10 cellular contexts compared by ENCODE assay signal in genomic region chr5:14706615-14707021, GRCh38. TPM values are rescaled to one million over a fixed set of nuclear protein-coding genes. Genes with fewer than 3 reads are reported as not detected.
DNase-seq lines count a peak whose midpoint lies in the region; ATAC-seq lines count a peak whose summit lies in the region.
"Had no signal": no experiment of that assay in that cellular context is flagged by ENCODE, and none has a peak within 500 bp of the region (broad histone marks: within the 10 kb centered on the region; RNA-seq: fewer than 3 reads in every experiment).

No MANE protein-coding gene starts in this region.

- ATAC-seq in GM21737 (IDR thresholded peaks at IDR 0.05; ENCODE audit: unreplicated experiment) (no peak), HG03196 (IDR thresholded peaks at IDR 0.05; ENCODE audit: unreplicated experiment) (no peak)

- H3K4me1 Mint-ChIP-seq in activated T-helper 1 cell treated with anti-CD3 and anti-CD28 coated beads, Interleukin-12 subunit alpha, Interleukin-12 subunit beta, Interleukin-2, Interleukin-4 antibody, amounts not matched to agents 30 ng/mL and 10 ng/mL and 1 ng/mL, durations not matched to agents 14 hours and 24 hours and 36 hours (ENCODE audit: low read depth), result peaks cover 75% of the 10 kb centered on the region

- intact Hi-C loops in activated T-helper 1 cell treated with anti-CD3 and anti-CD28 coated beads, Interleukin-12 subunit alpha, Interleukin-12 subunit beta, Interleukin-2, Interleukin-4 antibody, amounts not matched to agents 30 ng/mL and 10 ng/mL and 1 ng/mL, durations not matched to agents 14 hours and 24 hours and 36 hours (cut with micrococcal nuclease), result loop anchor here (1.0 to 10.0 kb wide), 11 partner anchors 17 to 1758 kb away; partner anchors contain the start of genes ANKH, OTULIN and ZNF622

- peak overlapping the region; percentile 99 for H3K27ac Mint-ChIP-seq in activated T-helper 1 cell treated with anti-CD3 and anti-CD28 coated beads, Interleukin-12 subunit alpha, Interleukin-12 subunit beta, Interleukin-2, Interleukin-4 antibody, amounts not matched to agents 30 ng/mL and 10 ng/mL and 1 ng/mL, durations not matched to agents 14 hours and 24 hours and 36 hours

- peaks cover 67% of the 10 kb centered on the region for H3K36me3 Mint-ChIP-seq in activated T-helper 1 cell treated with anti-CD3 and anti-CD28 coated beads, Interleukin-12 subunit alpha, Interleukin-12 subunit beta, Interleukin-2, Interleukin-4 antibody, amounts not matched to agents 30 ng/mL and 10 ng/mL and 1 ng/mL, durations not matched to agents 14 hours and 24 hours and 36 hours (ENCODE audit: low read depth)

- peak in 2 of 3 donors; percentile 15 to 28 for DNase-seq in stimulated activated CD4-positive, alpha-beta T cell treated with anti-CD3 and anti-CD28 coated beads, TNF-alpha, amount 100 ng/mL, for 1 hour (ENCODE audit: low read depth in 3 of 3, low spot score in 1 of 3)
- DNase-seq in stimulated activated CD4-positive, alpha-beta T cell treated with anti-CD3 and anti-CD28 coated beads, Interleukin-4, amount 100 ng/mL, for 1 hour, result no peak
- peak; percentile 48 for DNase-seq in activated T-helper 1 cell treated with anti-CD3 and anti-CD28 coated beads, Interleukin-12 subunit alpha, Interleukin-12 subunit beta, Interleukin-2, Interleukin-4 antibody, amounts not matched to agents 30 ng/mL and 10 ng/mL and 1 ng/mL, durations not matched to agents 14 hours and 24 hours and 36 hours (ENCODE audit: low spot score)
- DNase-seq in iris pigment epithelial cell (ENCODE audit: low read depth), result peak; percentile 79
- no peak for DNase-seq in SW480 (ENCODE audit: low spot score)
- no peak for DNase-seq in SHP77 (lab: John Stamatoyannopoulos, UW)
- DNase-seq: GDM1, midbrain had no signal

- peak overlapping the region; percentile 87 for H3K4me3 Mint-ChIP-seq in activated T-helper 1 cell treated with anti-CD3 and anti-CD28 coated beads, Interleukin-12 subunit alpha, Interleukin-12 subunit beta, Interleukin-2, Interleukin-4 antibody, amounts not matched to agents 30 ng/mL and 10 ng/mL and 1 ng/mL, durations not matched to agents 14 hours and 24 hours and 36 hours

- H3K9me3 Mint-ChIP-seq in activated T-helper 1 cell treated with anti-CD3 and anti-CD28 coated beads, Interleukin-12 subunit alpha, Interleukin-12 subunit beta, Interleukin-2, Interleukin-4 antibody, amounts not matched to agents 30 ng/mL and 10 ng/mL and 1 ng/mL, durations not matched to agents 14 hours and 24 hours and 36 hours, result no peaks in the 10 kb centered on the region

- H3K27me3 Mint-ChIP-seq in activated T-helper 1 cell treated with anti-CD3 and anti-CD28 coated beads, Interleukin-12 subunit alpha, Interleukin-12 subunit beta, Interleukin-2, Interleukin-4 antibody, amounts not matched to agents 30 ng/mL and 10 ng/mL and 1 ng/mL, durations not matched to agents 14 hours and 24 hours and 36 hours (ENCODE audit: insufficient read depth), result no peaks in the 10 kb centered on the region

RNA-seq across cellular contexts. Expression of gene OTULIN, which starts 42.1 kb away (rescaled TPM):
- 57.4 and 58.7 TPM in 2 replicates for total RNA-seq in activated T-helper 1 cell treated with anti-CD3 and anti-CD28 coated beads, Interleukin-12 subunit alpha, Interleukin-12 subunit beta, Interleukin-2, Interleukin-4 antibody, amounts not matched to agents 30 ng/mL and 10 ng/mL and 1 ng/mL, durations not matched to agents 14 hours and 24 hours and 36 hours

Comparison
In these comparisons a context has a peak if more than half of its experiments do, and no peak if none do; other contexts are left out.
1. DNase-seq: peak in stimulated activated CD4-positive, alpha-beta T cell treated with anti-CD3 and anti-CD28 coated beads, TNF-alpha, amount 100 ng/mL, for 1 hour (2 of 3), activated T-helper 1 cell treated with anti-CD3 and anti-CD28 coated beads, Interleukin-12 subunit alpha, Interleukin-12 subunit beta, Interleukin-2, Interleukin-4 antibody, amounts not matched to agents 30 ng/mL and 10 ng/mL and 1 ng/mL, durations not matched to agents 14 hours and 24 hours and 36 hours (single experiment) and iris pigment epithelial cell (single experiment); none in stimulated activated CD4-positive, alpha-beta T cell treated with anti-CD3 and anti-CD28 coated beads, Interleukin-4, amount 100 ng/mL, for 1 hour (single experiment), SW480 (single experiment) and SHP77 (0 of 2).